Comparison of ENCODE assay signal across 9 cellular contexts in the genomic region with DNA sequence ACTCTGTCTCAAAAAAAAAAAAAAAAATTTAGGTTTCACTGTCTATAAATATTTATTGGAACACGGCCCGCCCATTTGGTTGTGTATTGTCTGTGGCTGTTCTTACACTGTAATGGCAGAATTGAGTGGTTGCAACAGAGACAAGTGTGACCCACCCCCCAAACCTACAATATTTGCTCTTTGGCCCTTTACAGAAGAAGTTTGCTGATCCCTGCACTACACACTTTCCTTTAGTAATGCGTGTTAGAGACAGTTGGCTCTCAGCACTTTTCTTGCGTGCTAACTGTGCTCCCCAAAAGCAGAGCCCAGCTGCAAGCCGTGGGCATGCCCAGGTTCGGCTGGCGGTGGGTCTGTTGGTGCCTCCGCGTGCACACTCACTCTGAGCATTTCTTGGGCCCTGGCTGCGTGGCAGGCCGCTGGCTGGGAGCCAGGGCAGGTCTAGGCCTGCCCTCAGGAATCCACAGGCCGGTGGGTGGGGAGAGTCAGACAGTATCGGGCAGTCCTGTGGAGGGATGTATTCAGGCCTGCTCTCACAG.
DNase-seq lines count a peak whose midpoint lies in the region; ATAC-seq and TF ChIP-seq lines count a peak whose summit lies in the region.
"Had no signal": no experiment of that assay in that cellular context is flagged by ENCODE, and none has a peak within 500 bp of the region (broad histone marks: within the 10 kb centered on the region; RNA-seq: fewer than 3 reads in every experiment).

No MANE protein-coding gene starts in this region.

- peak; percentile 92 for DNase-seq in RWPE1 (ENCODE audit: low spot score)
- DNase-seq in stimulated activated naive CD4-positive, alpha-beta T cell treated with Interleukin-2 at 50 U/mL for 16 hours (lab: John Stamatoyannopoulos, UW): no peak
- no peak for DNase-seq in activated T-helper 1 cell treated with anti-CD3 and anti-CD28 coated beads, Interleukin-12 subunit alpha, Interleukin-12 subunit beta, Interleukin-2, Interleukin-4 antibody, amounts not matched to agents 30 ng/mL and 10 ng/mL and 1 ng/mL, durations not matched to agents 14 hours and 24 hours and 36 hours (ENCODE audit: low spot score)

- peak overlapping the region; percentile 53 to 82 (median 58) for H3K27ac Mint-ChIP-seq in nephron
- H3K27ac Mint-ChIP-seq in activated T-helper 1 cell treated with anti-CD3 and anti-CD28 coated beads, Interleukin-12 subunit alpha, Interleukin-12 subunit beta, Interleukin-2, Interleukin-4 antibody, amounts not matched to agents 30 ng/mL and 10 ng/mL and 1 ng/mL, durations not matched to agents 14 hours and 24 hours and 36 hours: no peak overlapping the region
- H3K27ac Mint-ChIP-seq: T-helper 1 cell treated with Interleukin-12 subunit alpha and Interleukin-12 subunit beta and Interleukin-4 antibody, amounts not matched to agents 30 μg/mL and 1 μg/mL, for 36 hours had no signal

- H3K4me3 Mint-ChIP-seq in nephron: no peak overlapping the region
- no peak overlapping the region for H3K4me3 Mint-ChIP-seq in activated T-helper 1 cell treated with anti-CD3 and anti-CD28 coated beads, Interleukin-12 subunit alpha, Interleukin-12 subunit beta, Interleukin-2, Interleukin-4 antibody, amounts not matched to agents 30 ng/mL and 10 ng/mL and 1 ng/mL, durations not matched to agents 14 hours and 24 hours and 36 hours
- H3K4me3 Mint-ChIP-seq: T-helper 1 cell treated with Interleukin-12 subunit alpha and Interleukin-12 subunit beta and Interleukin-4 antibody, amounts not matched to agents 30 μg/mL and 1 μg/mL, for 36 hours had no signal

- no peaks in the 10 kb centered on the region for H3K9me3 Mint-ChIP-seq in nephron
- H3K9me3 Mint-ChIP-seq in activated T-helper 1 cell treated with anti-CD3 and anti-CD28 coated beads, Interleukin-12 subunit alpha, Interleukin-12 subunit beta, Interleukin-2, Interleukin-4 antibody, amounts not matched to agents 30 ng/mL and 10 ng/mL and 1 ng/mL, durations not matched to agents 14 hours and 24 hours and 36 hours: no peaks in the 10 kb centered on the region

- CTCF ChIA-PET in RWPE1 (lab: Yijun Ruan, JAX): no interaction called here

- POLR2A ChIA-PET in RWPE1 (lab: Yijun Ruan, JAX; ENCODE audit: low non-redundant PET): no interaction called here

- peaks cover 25% of the 10 kb centered on the region for H3K4me1 Mint-ChIP-seq in nephron
- no peaks in the 10 kb centered on the region for H3K4me1 Mint-ChIP-seq in activated T-helper 1 cell treated with anti-CD3 and anti-CD28 coated beads, Interleukin-12 subunit alpha, Interleukin-12 subunit beta, Interleukin-2, Interleukin-4 antibody, amounts not matched to agents 30 ng/mL and 10 ng/mL and 1 ng/mL, durations not matched to agents 14 hours and 24 hours and 36 hours (ENCODE audit: low read depth)

- H3K27ac ChIP-seq in RWPE1: peak overlapping the region; percentile 96

- intact Hi-C loops in activated T-helper 1 cell treated with anti-CD3 and anti-CD28 coated beads, Interleukin-12 subunit alpha, Interleukin-12 subunit beta, Interleukin-2, Interleukin-4 antibody, amounts not matched to agents 30 ng/mL and 10 ng/mL and 1 ng/mL, durations not matched to agents 14 hours and 24 hours and 36 hours (cut with micrococcal nuclease): no loop called here

- TF ChIP-seq CTCF in RWPE1 (conservative IDR thresholded peaks at IDR 0.05; ENCODE audit: low read depth): no peak
- no peak for TF ChIP-seq CTCF in nephron (IDR thresholded peaks at IDR 0.05; ENCODE audit: unreplicated experiment in 3 of 3)

- H3K27me3 Mint-ChIP-seq in nephron (ENCODE audit: low read depth): no peaks in the 10 kb centered on the region
- H3K27me3 Mint-ChIP-seq in activated T-helper 1 cell treated with anti-CD3 and anti-CD28 coated beads, Interleukin-12 subunit alpha, Interleukin-12 subunit beta, Interleukin-2, Interleukin-4 antibody, amounts not matched to agents 30 ng/mL and 10 ng/mL and 1 ng/mL, durations not matched to agents 14 hours and 24 hours and 36 hours (ENCODE audit: insufficient read depth): no peaks in the 10 kb centered on the region

- peaks cover 11% of the 10 kb centered on the region for H3K36me3 Mint-ChIP-seq in nephron (ENCODE audit: low read depth)
- no peaks in the 10 kb centered on the region for H3K36me3 Mint-ChIP-seq in activated T-helper 1 cell treated with anti-CD3 and anti-CD28 coated beads, Interleukin-12 subunit alpha, Interleukin-12 subunit beta, Interleukin-2, Interleukin-4 antibody, amounts not matched to agents 30 ng/mL and 10 ng/mL and 1 ng/mL, durations not matched to agents 14 hours and 24 hours and 36 hours (ENCODE audit: low read depth)

- peak; percentile 45 for ATAC-seq in GM18502 (IDR thresholded peaks at IDR 0.05; ENCODE audit: poor library complexity, unreplicated experiment)
- ATAC-seq in HG02870 (IDR thresholded peaks at IDR 0.05; ENCODE audit: unreplicated experiment): peak; percentile 39
- no peak for ATAC-seq in GM21825 (IDR thresholded peaks at IDR 0.05; ENCODE audit: unreplicated experiment)
- ATAC-seq in HG02571 (IDR thresholded peaks at IDR 0.05; ENCODE audit: unreplicated experiment): no peak

Comparison
In these comparisons a context has a peak if more than half of its experiments do, and no peak if none do; other contexts are left out.
1. ATAC-seq: peak in GM18502 (single experiment) and HG02870 (single experiment); none in GM21825 (single experiment) and HG02571 (single experiment).